Comparison of ENCODE assay signal across 25 cellular contexts in the genomic region with DNA sequence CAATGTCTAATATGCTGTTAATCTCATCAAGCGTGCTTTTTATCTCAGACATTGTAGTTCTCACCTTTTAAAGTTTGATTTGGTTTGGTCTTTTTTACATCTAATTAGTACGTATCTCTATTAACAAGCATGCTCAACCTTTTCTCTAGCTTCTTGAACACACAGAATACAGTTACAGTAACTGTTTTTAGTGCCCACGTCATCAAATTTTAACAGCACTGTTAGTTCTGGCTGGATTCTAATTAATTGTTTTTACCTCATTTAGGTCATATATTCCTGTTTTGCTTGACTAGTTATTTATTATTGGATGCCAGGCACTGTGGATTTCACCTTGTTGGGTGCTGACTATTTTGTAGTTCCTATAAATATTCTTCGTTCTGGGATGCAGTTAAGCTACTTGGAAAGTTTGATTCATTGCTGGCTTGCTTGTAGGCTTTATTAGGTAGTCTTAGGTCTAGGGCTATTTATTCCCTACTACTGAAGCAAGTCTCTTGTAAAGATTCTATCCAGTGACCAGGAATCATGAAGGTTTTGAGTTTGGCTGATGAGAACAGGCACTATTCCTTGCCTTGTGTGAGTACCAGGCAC.
A peak's percentile ranks its signal among the peaks of the same experiment; 100 is the strongest.
DNase-seq lines count a peak whose midpoint lies in the region; ATAC-seq, FAIRE-seq and TF ChIP-seq lines count a peak whose summit lies in the region.
"Had no signal": no experiment of that assay in that cellular context is flagged by ENCODE, and none has a peak within 500 bp of the region (broad histone marks: within the 10 kb centered on the region; RNA-seq: fewer than 3 reads in every experiment).

No MANE protein-coding gene starts in this region.

- CTCF ChIA-PET in HepG2 (lab: Yijun Ruan, JAX; ENCODE audit: low intra/inter-chr PET ratio, low total read pairs): no interaction called here

- no peaks in the 10 kb centered on the region for H3K36me3 Mint-ChIP-seq in stimulated activated memory B cell treated with anti-CD40 and anti-IgM and Interleukin-4, amounts not matched to agents 10 μg/mL and 1 μg/mL and 100 μg/mL, for 72 hours
- H3K36me3 Mint-ChIP-seq: CD14-positive monocyte; CD8-positive, alpha-beta memory T cell had no signal

- H3K4me3 ChIP-seq in HepG2 (replicated peaks in 1 of 3; ENCODE audit: insufficient read depth in 1 of 3, low read depth in 2 of 3, low read length in 3 of 3) (no peak overlapping the region), right lobe of liver (no peak overlapping the region), esophagus muscularis mucosa (no peak overlapping the region), thoracic aorta (no peak overlapping the region)
- H3K4me3 ChIP-seq: BLaER1 treated with 17β-estradiol and CSF1 and Interleukin-3, amounts not matched to agents 10 nM and 100 nM; HAP-1 had no signal

- H3K4me3 Mint-ChIP-seq in stimulated activated memory B cell treated with anti-CD40 and anti-IgM and Interleukin-4, amounts not matched to agents 10 μg/mL and 1 μg/mL and 100 μg/mL, for 72 hours: no peak overlapping the region
- H3K4me3 Mint-ChIP-seq: CD14-positive monocyte; CD4-positive, alpha-beta T cell; CD8-positive, alpha-beta memory T cell; HFFc6 had no signal

- no peaks in the 10 kb centered on the region for H3K36me3 ChIP-seq in HepG2 (replicated peaks in 1 of 2; ENCODE audit: control insufficient read depth in 1 of 2, insufficient read depth in 2 of 2, low read length in 2 of 2)
- H3K36me3 ChIP-seq in right lobe of liver: no peaks in the 10 kb centered on the region
- no peaks in the 10 kb centered on the region for H3K36me3 ChIP-seq in esophagus muscularis mucosa
- no peaks in the 10 kb centered on the region for H3K36me3 ChIP-seq in thoracic aorta
- H3K36me3 ChIP-seq: BE2C; BLaER1 treated with 17β-estradiol and CSF1 and Interleukin-3, amounts not matched to agents 10 nM and 100 nM; HAP-1 had no signal

- H3K9me3 ChIP-seq in HepG2 (ENCODE audit: low read length) (no peaks in the 10 kb centered on the region), right lobe of liver (no peaks in the 10 kb centered on the region), esophagus muscularis mucosa (peaks cover 0 to 8% (median 2%) of the 10 kb centered on the region in 4 donors), thoracic aorta (no peaks in the 10 kb centered on the region)
- H3K9me3 ChIP-seq: BE2C; BLaER1 treated with 17β-estradiol and CSF1 and Interleukin-3, amounts not matched to agents 10 nM and 100 nM; HAP-1 had no signal

- H3K27ac Mint-ChIP-seq in stimulated activated memory B cell treated with anti-CD40 and anti-IgM and Interleukin-4, amounts not matched to agents 10 μg/mL and 1 μg/mL and 100 μg/mL, for 72 hours: no peak overlapping the region
- H3K27ac Mint-ChIP-seq: CD14-positive monocyte; CD4-positive, alpha-beta T cell; CD8-positive, alpha-beta memory T cell; HFFc6 had no signal

- intact Hi-C loops in HepG2 (cut with micrococcal nuclease; ENCODE audit: unreplicated experiment): no loop called here
- intact Hi-C loops in right lobe of liver (cut with DNase I): no loop called here
- intact Hi-C loops in esophagus muscularis mucosa (cut with DNase I): no loop called here

- no peak for TF ChIP-seq CTCF in HepG2 (CRISPR knock-in tag; IDR thresholded peaks at IDR 0.05)
- no peak for TF ChIP-seq CTCF in right lobe of liver (IDR thresholded peaks at IDR 0.05)
- no peak for TF ChIP-seq CTCF in esophagus muscularis mucosa (IDR thresholded peaks at IDR 0.05)
- TF ChIP-seq CTCF in thoracic aorta (IDR thresholded peaks at IDR 0.05): no peak

- no peak overlapping the region for H3K4me2 ChIP-seq in HepG2 (ENCODE audit: low read depth, low read length)
- H3K4me2 ChIP-seq: BLaER1 treated with 17β-estradiol and CSF1 and Interleukin-3, amounts not matched to agents 10 nM and 100 nM had no signal

- H3K4me1 ChIP-seq in HepG2 (ENCODE audit: insufficient read depth, low read length): no peaks in the 10 kb centered on the region
- no peaks in the 10 kb centered on the region for H3K4me1 ChIP-seq in right lobe of liver
- H3K4me1 ChIP-seq in esophagus muscularis mucosa: peaks cover 0 to 19% (median 9%) of the 10 kb centered on the region in 4 donors
- H3K4me1 ChIP-seq in thoracic aorta (ENCODE audit: control insufficient read depth in 1 of 2, low read depth in 2 of 2): peaks cover 12 to 28% of the 10 kb centered on the region in 2 donors
- H3K4me1 ChIP-seq: BE2C; BLaER1 treated with 17β-estradiol and CSF1 and Interleukin-3, amounts not matched to agents 10 nM and 100 nM; HAP-1 had no signal

- H4K20me1 ChIP-seq in HepG2 (ENCODE audit: insufficient read depth, low read length): no peaks in the 10 kb centered on the region
- H4K20me1 ChIP-seq: BLaER1 treated with 17β-estradiol and CSF1 and Interleukin-3, amounts not matched to agents 10 nM and 100 nM had no signal

- no peak for FAIRE-seq in HepG2 (lab: Jason Lieb, UNC)
- FAIRE-seq: A204.1, D721Med, GM12891, H54 had no signal

- no peaks in the 10 kb centered on the region for H3K27me3 Mint-ChIP-seq in stimulated activated memory B cell treated with anti-CD40 and anti-IgM and Interleukin-4, amounts not matched to agents 10 μg/mL and 1 μg/mL and 100 μg/mL, for 72 hours

- H3K9ac ChIP-seq in HepG2 (ENCODE audit: insufficient read depth, low read depth, low read length): no peak overlapping the region
- H3K9ac ChIP-seq: BLaER1 treated with 17β-estradiol and CSF1 and Interleukin-3, amounts not matched to agents 10 nM and 100 nM had no signal

- no peak overlapping the region for H3K27ac ChIP-seq in HepG2 (ENCODE audit: extremely low read length, insufficient read depth, low read length)
- no peak overlapping the region for H3K27ac ChIP-seq in right lobe of liver
- peak overlapping the region; percentile 52 to 70 (median 68) for H3K27ac ChIP-seq in esophagus muscularis mucosa (replicated peaks in 1 of 4)
- H3K27ac ChIP-seq in thoracic aorta: peak overlapping the region in 1 of 2 donors; percentile 58
- H3K27ac ChIP-seq: 22Rv1; BLaER1 treated with 17β-estradiol and CSF1 and Interleukin-3, amounts not matched to agents 10 nM and 100 nM had no signal

- no TSS peak for BruUV-seq in HepG2 (replicated peaks; lab: Mats Ljungman, UMichigan)

- ATAC-seq in HepG2 (no peak), right lobe of liver (no peak), thoracic aorta (ENCODE audit: insufficient number of reproducible peaks, low FRiP score, low read depth) (peak; percentile 42)
- no peak for ATAC-seq in stimulated activated memory B cell treated with anti-CD40 and anti-IgM and Interleukin-4, amounts not matched to agents 10 μg/mL and 1 μg/mL and 100 μg/mL, for 72 hours

- POLR2A ChIA-PET in HepG2 (lab: Yijun Ruan, JAX): no interaction called here

- in situ Hi-C loops in HepG2 (cut with HindIII; ENCODE audit: extremely low pct_ligation_motif_present, low pct_unique_long_range_greater_than_20kb): no loop called here

- no peaks in the 10 kb centered on the region for H3K4me1 Mint-ChIP-seq in stimulated activated memory B cell treated with anti-CD40 and anti-IgM and Interleukin-4, amounts not matched to agents 10 μg/mL and 1 μg/mL and 100 μg/mL, for 72 hours
- H3K4me1 Mint-ChIP-seq: CD14-positive monocyte; CD8-positive, alpha-beta memory T cell had no signal

- peaks cover 2% of the 10 kb centered on the region for H3K9me3 Mint-ChIP-seq in stimulated activated memory B cell treated with anti-CD40 and anti-IgM and Interleukin-4, amounts not matched to agents 10 μg/mL and 1 μg/mL and 100 μg/mL, for 72 hours
- H3K9me3 Mint-ChIP-seq: CD4-positive, alpha-beta T cell had no signal

- WGBS in HepG2 (ENCODE audit: low lambda C conversion rate): 15% methylated on average over 4 of the region's 4 CpGs
- WGBS in right lobe of liver (ENCODE audit: insufficient coverage, low coverage, low lambda C conversion rate, missing lambda C conversion rate): 71% methylated on average over 4 of the region's 4 CpGs
- 72% methylated on average over 4 of the region's 4 CpGs for WGBS in esophagus muscularis mucosa

- TF ChIP-seq EP300 in HepG2 (IDR thresholded peaks at IDR 0.05; ENCODE audit: low read depth in 2 of 2, low read length in 2 of 2) (no peak), HepG2 (CRISPR knock-in tag; IDR thresholded peaks at IDR 0.05; ENCODE audit: borderline replicate concordance) (no peak), esophagus muscularis mucosa (IDR thresholded peaks at IDR 0.05) (no peak)

- TF ChIP-seq RAD21 in HepG2 (CRISPR knock-in tag; IDR thresholded peaks at IDR 0.05): no peak

- H3K27me3 ChIP-seq in HepG2 (ENCODE audit: control insufficient read depth in 1 of 2, insufficient read depth in 2 of 2, low read length in 2 of 2) (no peaks in the 10 kb centered on the region), right lobe of liver (no peaks in the 10 kb centered on the region), esophagus muscularis mucosa (no peaks in the 10 kb centered on the region), thoracic aorta (replicated peaks; ENCODE audit: insufficient read depth) (no peaks in the 10 kb centered on the region)
- H3K27me3 ChIP-seq: BE2C; BLaER1 treated with 17β-estradiol and CSF1 and Interleukin-3, amounts not matched to agents 10 nM and 100 nM had no signal

- DNase-seq in HepG2 (ENCODE audit: low spot score) (no peak), right lobe of liver (no peak), esophagus muscularis mucosa (ENCODE audit: extremely low spot score) (peak; percentile 29), thoracic aorta (ENCODE audit: low spot score) (no peak), NCI-H1417 (lab: John Stamatoyannopoulos, UW) (no peak)
- DNase-seq in stimulated activated CD4-positive, alpha-beta T cell treated with anti-CD3 and anti-CD28 coated beads, Interleukin-4, amount 100 ng/mL, for 24 hours: no peak
- DNase-seq: ACHN; AML-193; BE2C; CD4-positive, alpha-beta T cell; CD8-positive, alpha-beta memory T cell; DMS 273 treated with DMSO at 0.1 percent for 48 hours; DMS79 treated with DMSO at 0.1 percent for 48 hours; GF-D8; GOT3; HFFc6 had no signal

- H2AFZ ChIP-seq in HepG2 (ENCODE audit: low read length): no peak overlapping the region

- no peaks in the 10 kb centered on the region for H3K79me2 ChIP-seq in HepG2 (ENCODE audit: insufficient read depth, low read length)

- TF ChIP-seq POLR2A in HepG2 (IDR thresholded peaks at IDR 0.05; ENCODE audit: insufficient read depth in 1 of 2, low read depth in 2 of 2, low read length in 2 of 2) (no peak), right lobe of liver (IDR thresholded peaks at IDR 0.05) (no peak), esophagus muscularis mucosa (IDR thresholded peaks at IDR 0.05; ENCODE audit: low read depth) (no peak)

TF ChIP-seq in HepG2, 621 proteins besides CTCF, POLR2A, EP300 and RAD21:
- peak; percentile 86 for TF ChIP-seq MAFF (IDR thresholded peaks at IDR 0.05; ENCODE audit: low read depth, low read length)
- TF ChIP-seq CREB1 (IDR thresholded peaks at IDR 0.05): peak; percentile 41; the same call in 1 of the 2 replicates
- no peak for TF ChIP-seq CREB1 (CRISPR knock-in tag; IDR thresholded peaks at IDR 0.05)
- peak; percentile 77 to 90 for TF ChIP-seq MAFK (conservative IDR thresholded peaks at IDR 0.05 in 1 of 2, IDR thresholded peaks at IDR 0.05 in 1 of 2; ENCODE audit: low read length in 2 of 2)
- no peak for TF ChIP-seq ZNF607 (CRISPR knock-in tag; IDR thresholded peaks at IDR 0.05; ENCODE audit: borderline replicate concordance)

Comparison
In these comparisons a context has a peak if more than half of its experiments do, and no peak if none do; other contexts are left out.
1. H3K27ac ChIP-seq: peak in esophagus muscularis mucosa (4 of 4); none in HepG2 (single experiment) and right lobe of liver (0 of 3).